21 cellular contexts compared by ENCODE assay signal in the genomic region with DNA sequence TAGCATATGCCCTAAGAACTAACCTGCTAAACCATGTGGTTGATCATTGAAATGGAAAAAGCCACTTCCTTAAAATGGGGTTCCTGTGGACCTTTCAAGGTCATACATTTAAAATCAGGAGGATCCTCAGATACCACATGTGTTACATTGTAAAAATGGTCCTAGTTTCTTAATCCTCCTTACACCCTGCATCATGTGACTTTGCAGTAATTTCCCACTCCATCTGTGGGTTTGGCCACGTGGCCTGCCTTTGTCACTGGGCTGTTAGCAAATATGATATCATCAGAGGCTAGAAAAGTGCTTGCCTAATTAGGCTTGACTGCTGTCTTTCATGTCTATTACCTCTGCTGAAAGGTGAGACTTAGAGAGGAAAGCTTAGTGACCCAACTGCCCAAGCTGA.
"Had no signal": no experiment of that assay in that cellular context is flagged by ENCODE, and none has a peak within 500 bp of the region (broad histone marks: within the 10 kb centered on the region; RNA-seq: fewer than 3 reads in every experiment).

No MANE protein-coding gene starts in this region.

- FAIRE-seq: kidney had no signal

- H3K4me1 Mint-ChIP-seq: stimulated activated memory B cell treated with anti-CD40 and anti-IgM and Interleukin-4, amounts not matched to agents 10 μg/mL and 1 μg/mL and 100 μg/mL, for 72 hours; stimulated activated naive CD8-positive, alpha-beta T cell treated with anti-CD3 and anti-CD28 coated beads, Interleukin-15, amount 100 ng/mL, for 72 hours had no signal

- ATAC-seq: gastroesophageal sphincter; left cardiac atrium; psoas muscle; right lobe of liver; stimulated activated memory B cell treated with anti-CD40 and anti-IgM and Interleukin-4, amounts not matched to agents 10 μg/mL and 1 μg/mL and 100 μg/mL, for 72 hours; stimulated activated naive CD8-positive, alpha-beta T cell treated with anti-CD3 and anti-CD28 coated beads, Interleukin-15, amount 100 ng/mL, for 72 hours had no signal

- H3K4me1 ChIP-seq: colonic mucosa, esophagus squamous epithelium, gastroesophageal sphincter, psoas muscle, right lobe of liver, testis, tibial nerve had no signal

- H3K4me3 Mint-ChIP-seq: stimulated activated memory B cell treated with anti-CD40 and anti-IgM and Interleukin-4, amounts not matched to agents 10 μg/mL and 1 μg/mL and 100 μg/mL, for 72 hours; stimulated activated naive CD8-positive, alpha-beta T cell treated with anti-CD3 and anti-CD28 coated beads, Interleukin-15, amount 100 ng/mL, for 72 hours had no signal

- H3K4me3 ChIP-seq: colonic mucosa, esophagus squamous epithelium, gastroesophageal sphincter, left ventricle myocardium inferior, lung, psoas muscle, right lobe of liver, testis, tibial nerve had no signal

- H3K27ac Mint-ChIP-seq: stimulated activated memory B cell treated with anti-CD40 and anti-IgM and Interleukin-4, amounts not matched to agents 10 μg/mL and 1 μg/mL and 100 μg/mL, for 72 hours; stimulated activated naive CD8-positive, alpha-beta T cell treated with anti-CD3 and anti-CD28 coated beads, Interleukin-15, amount 100 ng/mL, for 72 hours had no signal

- DNase-seq: colonic mucosa; dermis blood vessel endothelial cell; esophagus squamous epithelium; foreskin fibroblast; kidney; left cardiac atrium; left ventricle myocardium inferior; mesenchymal stem cell; midbrain; psoas muscle; retina; right lobe of liver; stimulated activated CD4-positive, alpha-beta T cell treated with anti-CD3 and anti-CD28 coated beads, Interleukin-4, amount 100 ng/mL, for 1 hour; stimulated activated CD8-positive, alpha-beta memory T cell treated with anti-CD3 and anti-CD28 coated beads, Interleukin-4, amount 100 ng/mL, for 48 hours; stimulated activated naive CD8-positive, alpha-beta T cell treated with anti-CD3 and anti-CD28 coated beads, Interleukin-15, amount 100 ng/mL, for 72 hours; testis had no signal

- H3K36me3 Mint-ChIP-seq: stimulated activated memory B cell treated with anti-CD40 and anti-IgM and Interleukin-4, amounts not matched to agents 10 μg/mL and 1 μg/mL and 100 μg/mL, for 72 hours had no signal

- H3K27ac ChIP-seq: colonic mucosa, esophagus squamous epithelium, gastroesophageal sphincter, left ventricle myocardium inferior, neutrophil, psoas muscle, right lobe of liver, testis, tibial nerve had no signal

- H3K27me3 ChIP-seq: colonic mucosa, neutrophil, right lobe of liver, testis, tibial nerve had no signal

- H3K36me3 ChIP-seq: colonic mucosa, esophagus squamous epithelium, gastroesophageal sphincter, left ventricle myocardium inferior, neutrophil, right lobe of liver, tibial nerve had no signal

- H3K9me3 ChIP-seq: colonic mucosa, esophagus squamous epithelium, left ventricle myocardium inferior, neutrophil, psoas muscle, right lobe of liver, testis had no signal
